ENCODE assay signal across 9 cellular contexts in genomic region chr1:228059536-228060457, GRCh38. TPM values are rescaled to one million over a fixed set of nuclear protein-coding genes. Genes with fewer than 3 reads are reported as not detected.
A peak's percentile ranks its signal among the peaks of the same experiment; 100 is the strongest.
DNase-seq lines count a peak whose midpoint lies in the region; ATAC-seq, FAIRE-seq and TF ChIP-seq lines count a peak whose summit lies in the region.
"Had no signal": no experiment of that assay in that cellular context is flagged by ENCODE, and none has a peak within 500 bp of the region (broad histone marks: within the 10 kb centered on the region; RNA-seq: fewer than 3 reads in every experiment).

No MANE protein-coding gene starts in this region.

- H3K27me3 Mint-ChIP-seq in activated CD8-positive, alpha-beta memory T cell treated with anti-CD3 and anti-CD28 coated beads, Interleukin-2, amount 10 ng/mL, durations not matched to agents 7 days and 5 days = peaks cover 63% of the 10 kb centered on the region
- H3K27me3 Mint-ChIP-seq in HFFc6 (ENCODE audit: insufficient read depth) = peaks cover 8% of the 10 kb centered on the region; the same call in 1 of the 2 replicates

- no peak overlapping the region for H3K14ac ChIP-seq in trophoblast cell (ENCODE audit: low read length)

- DNase-seq in Daoy (ENCODE audit: low read depth) (peak; percentile 84), NCI-H2029 (lab: John Stamatoyannopoulos, UW) (peak; percentile 85), fibroblast of mammary gland (ENCODE audit: low read depth) (peak; percentile 14), trophoblast cell (peak; percentile 89 to 95), HFFc6 (no peak), RCC 7860 (ENCODE audit: low spot score) (no peak)
- DNase-seq in activated CD8-positive, alpha-beta memory T cell treated with anti-CD3 and anti-CD28 coated beads, Interleukin-2, amount 10 ng/mL, durations not matched to agents 7 days and 5 days = peak; percentile 79

- H2BK12ac ChIP-seq in trophoblast cell (ENCODE audit: low read length) = no peak overlapping the region

- no peaks in the 10 kb centered on the region for H3K4me1 ChIP-seq in trophoblast cell (ENCODE audit: control insufficient read depth in 1 of 2, insufficient read depth in 2 of 2, low read length in 2 of 2)

- no peak overlapping the region for H2AK5ac ChIP-seq in trophoblast cell (ENCODE audit: low read length)

- H3K23ac ChIP-seq in trophoblast cell (ENCODE audit: low read length) = no peak overlapping the region

- no CpG with 5 or more reads among the region's 35 CpGs for WGBS in trophoblast cell (ENCODE audit: extremely low coverage, insufficient coverage, insufficient read length)

- H4K91ac ChIP-seq in trophoblast cell (ENCODE audit: low read depth, low read length) = no peak overlapping the region

- no peak overlapping the region for H3K4me3 ChIP-seq in fibroblast of mammary gland (ENCODE audit: control insufficient read depth, low read depth, low read length)
- H3K4me3 ChIP-seq in trophoblast cell (ENCODE audit: low read depth, low read length) = no peak overlapping the region

- H3K9me3 ChIP-seq in trophoblast cell (ENCODE audit: insufficient read depth, low read depth, low read length) = peaks cover 26% of the 10 kb centered on the region

- CTCF ChIA-PET in activated CD8-positive, alpha-beta memory T cell treated with anti-CD3 and anti-CD28 coated beads, Interleukin-2, amount 10 ng/mL, durations not matched to agents 7 days and 5 days (lab: Charles Lee) = interaction anchor here (0.9 to 1.4 kb wide), 2 partner anchors 15 to 60 kb away, joined by 3 to 5 read pairs; no protein-coding TSS in a partner anchor

- H3K4me1 Mint-ChIP-seq in activated CD8-positive, alpha-beta memory T cell treated with anti-CD3 and anti-CD28 coated beads, Interleukin-2, amount 10 ng/mL, durations not matched to agents 7 days and 5 days = peaks cover 6% of the 10 kb centered on the region
- no peaks in the 10 kb centered on the region for H3K4me1 Mint-ChIP-seq in HFFc6 (ENCODE audit: low read depth)

- no peaks in the 10 kb centered on the region for H3K36me3 ChIP-seq in trophoblast cell (ENCODE audit: control insufficient read depth in 1 of 2, insufficient read depth in 2 of 2, low read length in 2 of 2)

- peak overlapping the region; percentile 47 for H3K4me3 Mint-ChIP-seq in activated CD8-positive, alpha-beta memory T cell treated with anti-CD3 and anti-CD28 coated beads, Interleukin-2, amount 10 ng/mL, durations not matched to agents 7 days and 5 days
- H3K4me3 Mint-ChIP-seq in HFFc6 = no peak overlapping the region

- no peak overlapping the region for H2AFZ ChIP-seq in trophoblast cell (ENCODE audit: insufficient read depth, low read length, poor library complexity)

- no peak overlapping the region for H4K8ac ChIP-seq in trophoblast cell (ENCODE audit: low read depth, low read length)

- no peaks in the 10 kb centered on the region for H3K79me2 ChIP-seq in trophoblast cell (ENCODE audit: control insufficient read depth, insufficient read depth, low read length, poor library complexity)

- H2BK5ac ChIP-seq in trophoblast cell (ENCODE audit: low read depth, low read length, poor library complexity) = no peak overlapping the region

- no peaks in the 10 kb centered on the region for H3K79me1 ChIP-seq in trophoblast cell (ENCODE audit: low read length)

- no peak overlapping the region for H3K9ac ChIP-seq in trophoblast cell (ENCODE audit: low read length)

- H4K12ac ChIP-seq in trophoblast cell (ENCODE audit: low read depth, low read length) = no peak overlapping the region

- H3K27ac ChIP-seq in trophoblast cell (ENCODE audit: low read depth, low read length) = no peak overlapping the region

- H3K27ac Mint-ChIP-seq in activated CD8-positive, alpha-beta memory T cell treated with anti-CD3 and anti-CD28 coated beads, Interleukin-2, amount 10 ng/mL, durations not matched to agents 7 days and 5 days = no peak overlapping the region
- H3K27ac Mint-ChIP-seq in HFFc6 = no peak overlapping the region

- no peaks in the 10 kb centered on the region for H3K36me3 Mint-ChIP-seq in activated CD8-positive, alpha-beta memory T cell treated with anti-CD3 and anti-CD28 coated beads, Interleukin-2, amount 10 ng/mL, durations not matched to agents 7 days and 5 days
- no peaks in the 10 kb centered on the region for H3K36me3 Mint-ChIP-seq in HFFc6 (ENCODE audit: low read depth)

- no peak overlapping the region for H3K4ac ChIP-seq in trophoblast cell (ENCODE audit: low read depth, low read length)

- no peak for FAIRE-seq in RCC 7860 (lab: Jason Lieb, UNC)

- H3K18ac ChIP-seq in trophoblast cell (ENCODE audit: low read length) = no peak overlapping the region

- no peaks in the 10 kb centered on the region for H3K9me3 Mint-ChIP-seq in activated CD8-positive, alpha-beta memory T cell treated with anti-CD3 and anti-CD28 coated beads, Interleukin-2, amount 10 ng/mL, durations not matched to agents 7 days and 5 days (ENCODE audit: low read depth)
- no peaks in the 10 kb centered on the region for H3K9me3 Mint-ChIP-seq in HFFc6

- TF ChIP-seq CTCF in fibroblast of mammary gland (conservative IDR thresholded peaks at IDR 0.05; ENCODE audit: control insufficient read depth, insufficient read depth, low read depth, low read length) = no peak
- TF ChIP-seq CTCF in HFFc6 (IDR thresholded peaks at IDR 0.05) = no peak

- H3K27me3 ChIP-seq in trophoblast cell (ENCODE audit: insufficient read depth, low read length) = peaks cover 5% of the 10 kb centered on the region

- ATAC-seq in activated CD8-positive, alpha-beta memory T cell treated with anti-CD3 and anti-CD28 coated beads, Interleukin-2, amount 10 ng/mL, durations not matched to agents 7 days and 5 days = peak; percentile 76
- no peak for ATAC-seq in HG03196 (IDR thresholded peaks at IDR 0.05; ENCODE audit: unreplicated experiment)

- peak overlapping the region; percentile 28 for H3K4me2 ChIP-seq in trophoblast cell (ENCODE audit: low read length)

- H2BK120ac ChIP-seq in trophoblast cell (ENCODE audit: insufficient read depth, low read length, poor library complexity) = no peak overlapping the region

RNA-seq across cellular contexts. Expression of gene ARF1, which starts 22.7 kb away (rescaled TPM):
- 122 and 144 TPM in 2 replicates for total RNA-seq in Daoy (2014; rRNA removed; shearing (Covaris generic))
- total RNA-seq in activated CD8-positive, alpha-beta memory T cell treated with anti-CD3 and anti-CD28 coated beads, Interleukin-2, amount 10 ng/mL, durations not matched to agents 7 days and 5 days = 100 to 1,000 TPM; 313 to 344 TPM
- 489 and 490 TPM in 2 replicates for polyA plus RNA-seq in trophoblast cell (2013)
- total RNA-seq in HFFc6 (2021; fragmentation: NEBNext Ultra II Directional; extraction: Animal tissue kit (Norgen Biotek cat#: 25700)) = 100 to 1,000 TPM; 578 to 615 (median 590) TPM

RNA-seq across cellular contexts. Expression of gene C1orf35, which starts 43.3 kb away (rescaled TPM):
- 14.8 and 19.9 TPM in 2 replicates for total RNA-seq in Daoy (2014; rRNA removed; shearing (Covaris generic))
- 10 to 100 TPM; 24.1 to 27.0 TPM for total RNA-seq in activated CD8-positive, alpha-beta memory T cell treated with anti-CD3 and anti-CD28 coated beads, Interleukin-2, amount 10 ng/mL, durations not matched to agents 7 days and 5 days
- 17.6 and 18.1 TPM in 2 replicates for polyA plus RNA-seq in trophoblast cell (2013)
- 10 to 100 TPM; 10.4 to 17.2 (median 12.5) TPM for total RNA-seq in HFFc6 (2021; fragmentation: NEBNext Ultra II Directional; extraction: Animal tissue kit (Norgen Biotek cat#: 25700))

RNA-seq across cellular contexts. Expression of gene MRPL55, which starts 49.3 kb away (rescaled TPM):
- total RNA-seq in Daoy (2014; rRNA removed; shearing (Covaris generic)) = 88.6 and 137 TPM in 2 replicates
- 10 to 100 TPM; 51.9 to 56.4 TPM for total RNA-seq in activated CD8-positive, alpha-beta memory T cell treated with anti-CD3 and anti-CD28 coated beads, Interleukin-2, amount 10 ng/mL, durations not matched to agents 7 days and 5 days
- 87.0 and 91.4 TPM in 2 replicates for polyA plus RNA-seq in trophoblast cell (2013)
- total RNA-seq in HFFc6 (2021; fragmentation: NEBNext Ultra II Directional; extraction: Animal tissue kit (Norgen Biotek cat#: 25700)) = 10 to 100 TPM; 48.3 to 55.4 (median 49.6) TPM

RNA-seq across cellular contexts. Expression of gene WNT3A, which starts 53.0 kb away (rescaled TPM):
- total RNA-seq in Daoy (2014; rRNA removed; shearing (Covaris generic)) = not detected in 2 replicates
- not detected for total RNA-seq in activated CD8-positive, alpha-beta memory T cell treated with anti-CD3 and anti-CD28 coated beads, Interleukin-2, amount 10 ng/mL, durations not matched to agents 7 days and 5 days
- 1.6 TPM in 2 replicates for polyA plus RNA-seq in trophoblast cell (2013)
- total RNA-seq in HFFc6 (2021; fragmentation: NEBNext Ultra II Directional; extraction: Animal tissue kit (Norgen Biotek cat#: 25700)) = not detected
- total RNA-seq: lung microvascular endothelial cell had no signal

Comparison
In these comparisons a context has a peak if more than half of its experiments do, and no peak if none do; other contexts are left out.
1. DNase-seq: peak in Daoy (single experiment), NCI-H2029 (single experiment), activated CD8-positive, alpha-beta memory T cell treated with anti-CD3 and anti-CD28 coated beads, Interleukin-2, amount 10 ng/mL, durations not matched to agents 7 days and 5 days (single experiment), fibroblast of mammary gland (single experiment) and trophoblast cell (2 of 2); none in HFFc6 (single experiment) and RCC 7860 (single experiment).